In genomic region chr2:32735370-32735769, GRCh38 we compare ENCODE assay signal across 1 cellular context.
TF ChIP-seq lines count a peak whose summit lies in the region.

No MANE protein-coding gene starts in this region.

TF ChIP-seq in HepG2, 621 proteins besides CTCF, POLR2A, EP300 and RAD21 (continued from another document):
- TF ChIP-seq ZHX2 (IDR thresholded peaks at IDR 0.05; ENCODE audit: low read depth) (no peak), ZHX2 (CRISPR knock-in tag; IDR thresholded peaks at IDR 0.05; ENCODE audit: borderline replicate concordance) (no peak), PBX2 (CRISPR knock-in tag; IDR thresholded peaks at IDR 0.05) (no peak), ZNF230 (CRISPR knock-in tag; IDR thresholded peaks at IDR 0.05) (no peak), ZNF574 (CRISPR knock-in tag; IDR thresholded peaks at IDR 0.05) (no peak), MBD4 (IDR thresholded peaks at IDR 0.05; ENCODE audit: borderline replicate concordance, low read length) (no peak), MXI1 (IDR thresholded peaks at IDR 0.05; ENCODE audit: borderline replicate concordance, low read depth, low read length) (no peak), SMARCC2 (IDR thresholded peaks at IDR 0.05) (no peak), ZNF337 (CRISPR knock-in tag; IDR thresholded peaks at IDR 0.05; ENCODE audit: borderline replicate concordance, low read depth) (no peak)
